1 cellular context compared by ENCODE assay signal in the genomic region with DNA sequence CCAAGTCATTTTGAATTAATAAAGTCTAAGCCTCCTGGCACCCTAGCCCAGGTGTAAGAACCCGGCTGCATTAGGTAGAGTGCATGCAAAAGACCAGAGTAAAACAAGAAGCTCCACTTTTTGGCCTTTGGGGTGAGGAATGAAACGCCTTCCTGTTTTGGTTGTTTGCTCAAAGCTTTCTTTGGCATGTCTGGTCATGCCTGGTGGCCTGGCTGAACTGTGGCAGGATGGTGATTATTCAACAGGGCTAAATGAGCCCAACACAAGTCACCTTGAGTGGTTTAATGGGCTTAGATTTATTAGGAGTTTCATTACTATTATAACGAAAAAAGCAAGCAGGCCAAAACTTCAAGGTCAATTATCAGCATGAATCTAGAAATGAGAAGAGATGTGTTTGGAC.
TF ChIP-seq lines count a peak whose summit lies in the region.

No MANE protein-coding gene starts in this region.

TF ChIP-seq in K562, 482 proteins besides CTCF, POLR2A, EP300 and RAD21 (continued from another document):
- TF ChIP-seq, protein P1, sequence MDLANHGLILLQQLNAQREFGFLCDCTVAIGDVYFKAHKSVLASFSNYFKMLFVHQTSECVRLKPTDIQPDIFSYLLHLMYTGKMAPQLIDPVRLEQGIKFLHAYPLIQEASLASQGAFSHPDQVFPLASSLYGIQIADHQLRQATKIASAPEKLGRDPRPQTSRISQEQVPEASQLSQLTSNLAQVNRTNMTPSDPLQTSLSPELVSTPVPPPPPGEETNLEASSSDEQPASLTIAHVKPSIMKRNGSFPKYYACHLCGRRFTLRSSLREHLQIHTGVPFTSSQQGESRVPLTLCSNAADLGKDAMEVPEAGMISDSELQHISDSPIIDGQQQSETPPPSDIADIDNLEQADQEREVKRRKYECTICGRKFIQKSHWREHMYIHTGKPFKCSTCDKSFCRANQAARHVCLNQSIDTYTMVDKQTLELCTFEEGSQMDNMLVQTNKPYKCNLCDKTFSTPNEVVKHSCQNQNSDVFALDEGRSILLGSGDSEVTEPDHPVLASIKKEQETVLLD (IDR thresholded peaks at IDR 0.05), result no peak
- TF ChIP-seq TRIM24 (IDR thresholded peaks at IDR 0.05), result no peak
